Comparison of ENCODE assay signal across 1 cellular context in genomic region chr7:4003536-4003935, GRCh38.
TF ChIP-seq lines count a peak whose summit lies in the region.

No MANE protein-coding gene starts in this region.

TF ChIP-seq in K562, 482 proteins besides CTCF, POLR2A, EP300 and RAD21 (continued from another document):
- TF ChIP-seq HOMEZ (CRISPR knock-in tag; IDR thresholded peaks at IDR 0.05): no peak
- TF ChIP-seq, protein P1, sequence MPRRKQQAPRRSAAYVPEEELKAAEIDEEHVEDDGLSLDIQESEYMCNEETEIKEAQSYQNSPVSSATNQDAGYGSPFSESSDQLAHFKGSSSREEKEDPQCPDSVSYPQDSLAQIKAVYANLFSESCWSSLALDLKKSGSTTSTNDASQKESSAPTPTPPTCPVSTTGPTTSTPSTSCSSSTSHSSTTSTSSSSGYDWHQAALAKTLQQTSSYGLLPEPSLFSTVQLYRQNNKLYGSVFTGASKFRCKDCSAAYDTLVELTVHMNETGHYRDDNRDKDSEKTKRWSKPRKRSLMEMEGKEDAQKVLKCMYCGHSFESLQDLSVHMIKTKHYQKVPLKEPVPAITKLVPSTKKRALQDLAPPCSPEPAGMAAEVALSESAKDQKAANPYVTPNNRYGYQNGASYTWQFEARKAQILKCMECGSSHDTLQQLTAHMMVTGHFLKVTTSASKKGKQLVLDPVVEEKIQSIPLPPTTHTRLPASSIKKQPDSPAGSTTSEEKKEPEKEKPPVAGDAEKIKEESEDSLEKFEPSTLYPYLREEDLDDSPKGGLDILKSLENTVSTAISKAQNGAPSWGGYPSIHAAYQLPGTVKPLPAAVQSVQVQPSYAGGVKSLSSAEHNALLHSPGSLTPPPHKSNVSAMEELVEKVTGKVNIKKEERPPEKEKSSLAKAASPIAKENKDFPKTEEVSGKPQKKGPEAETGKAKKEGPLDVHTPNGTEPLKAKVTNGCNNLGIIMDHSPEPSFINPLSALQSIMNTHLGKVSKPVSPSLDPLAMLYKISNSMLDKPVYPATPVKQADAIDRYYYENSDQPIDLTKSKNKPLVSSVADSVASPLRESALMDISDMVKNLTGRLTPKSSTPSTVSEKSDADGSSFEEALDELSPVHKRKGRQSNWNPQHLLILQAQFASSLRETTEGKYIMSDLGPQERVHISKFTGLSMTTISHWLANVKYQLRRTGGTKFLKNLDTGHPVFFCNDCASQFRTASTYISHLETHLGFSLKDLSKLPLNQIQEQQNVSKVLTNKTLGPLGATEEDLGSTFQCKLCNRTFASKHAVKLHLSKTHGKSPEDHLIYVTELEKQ (CRISPR knock-in tag; IDR thresholded peaks at IDR 0.05): no peak
- TF ChIP-seq, protein P2, sequence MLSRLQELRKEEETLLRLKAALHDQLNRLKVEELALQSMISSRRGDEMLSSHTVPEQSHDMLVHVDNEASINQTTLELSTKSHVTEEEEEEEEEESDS (CRISPR knock-in tag; IDR thresholded peaks at IDR 0.05): no peak
- TF ChIP-seq KLF1 (tag; IDR thresholded peaks at IDR 0.05): no peak
- no peak for TF ChIP-seq ZNF511 (CRISPR knock-in tag; IDR thresholded peaks at IDR 0.05)
- no peak for TF ChIP-seq ZFPM2 (CRISPR knock-in tag; IDR thresholded peaks at IDR 0.05)
- TF ChIP-seq ELF4 (CRISPR knock-in tag; IDR thresholded peaks at IDR 0.05): no peak
- no peak for TF ChIP-seq UBTF (IDR thresholded peaks at IDR 0.05; ENCODE audit: borderline replicate concordance in 1 of 2, low read depth in 2 of 2, low read length in 2 of 2)
- no peak for TF ChIP-seq ZBTB33 (CRISPR knock-in tag; IDR thresholded peaks at IDR 0.05)
- no peak for TF ChIP-seq PHB2 (IDR thresholded peaks at IDR 0.05; ENCODE audit: low read depth)
